11 cellular contexts compared by ENCODE assay signal in genomic region chr5:35407697-35408096, GRCh38.
"Had no signal": no experiment of that assay in that cellular context is flagged by ENCODE, and none has a peak within 500 bp of the region (broad histone marks: within the 10 kb centered on the region; RNA-seq: fewer than 3 reads in every experiment).

No MANE protein-coding gene starts in this region.

- FAIRE-seq: H1, H54 had no signal

- H3K4me1 ChIP-seq: HAP-1 had no signal

- H3K9ac ChIP-seq: GM23248 had no signal

- H3K4me3 ChIP-seq: GM23248, GM23338, HAP-1 had no signal

- H3K4me2 ChIP-seq: GM23338 had no signal

- H3K9me3 ChIP-seq: HAP-1 had no signal

- DNase-seq: GM23248, GOT3, H7, H9, HCEC 1CT, HFFc6 had no signal

- ATAC-seq: GM23338, HCT116 had no signal

- H3K27ac ChIP-seq: GM23248 had no signal

- H2AFZ ChIP-seq: GM23248, GM23338 had no signal

- H3K36me3 ChIP-seq: HAP-1 had no signal
